In genomic region chr3:107522510-107523360, GRCh38 we compare ENCODE assay signal across 8 cellular contexts. TPM values are rescaled to one million over a fixed set of nuclear protein-coding genes. Genes with fewer than 3 reads are reported as not detected.
DNase-seq lines count a peak whose midpoint lies in the region; ATAC-seq and TF ChIP-seq lines count a peak whose summit lies in the region.

TSS of gene BBX (plus strand) at chr3:107522962. CDS start at chr3:107710461, 187,499 bp downstream.

- 1% methylated on average over 36 to 48 of the region's 51 CpGs for WGBS in testis, 2 donors

- peak within 1 kb of the TSS; percentile 95 for H3K4me2 ChIP-seq in SU-DHL-6 (ENCODE audit: low read depth, low read length, poor library complexity, severe bottlenecking)
- H3K4me2 ChIP-seq in osteoblast (ENCODE audit: insufficient read depth, low read length), result peak within 1 kb of the TSS; percentile 95

- H3K27ac ChIP-seq in SU-DHL-6 (ENCODE audit: low read depth, low read length) (peak within 1 kb of the TSS; percentile 82), osteoblast (ENCODE audit: low read depth, low read length) (peak within 1 kb of the TSS; percentile 75), testis (peak within 1 kb of the TSS; percentile 97 to 98)

- peaks cover 26% of the 10 kb centered on the region for H3K79me2 ChIP-seq in SU-DHL-6 (ENCODE audit: insufficient read depth, low read length)
- peaks cover 30% of the 10 kb centered on the region for H3K79me2 ChIP-seq in osteoblast (ENCODE audit: insufficient read depth, low read length)

- no peaks in the 10 kb centered on the region for H3K9me2 ChIP-seq in SU-DHL-6 (replicated peaks; ENCODE audit: insufficient read depth, low read length)

- peak; percentile 95 for DNase-seq in GM12864 (ENCODE audit: low read depth)
- peak; percentile 88 for DNase-seq in NCI-H128 (lab: John Stamatoyannopoulos, UW; ENCODE audit: unreplicated experiment)
- DNase-seq in activated naive CD8-positive, alpha-beta T cell treated with anti-CD3 and anti-CD28 coated beads for 36 hours, result peak; percentile 87
- DNase-seq in glutamatergic neuron, result peak; percentile 87
- peak; percentile 96 for DNase-seq in osteoblast (ENCODE audit: insufficient read length, low spot score, missing footprints)
- peak; percentile 97 for DNase-seq in testis

- peak within 1 kb of the TSS; percentile 93 for H3K27ac Mint-ChIP-seq in activated naive CD8-positive, alpha-beta T cell treated with anti-CD3 and anti-CD28 coated beads for 36 hours
- peak within 1 kb of the TSS; percentile 94 for H3K27ac Mint-ChIP-seq in glutamatergic neuron (ENCODE audit: unreplicated experiment)

- ATAC-seq in HG02759 (IDR thresholded peaks at IDR 0.05; ENCODE audit: unreplicated experiment), result peak; percentile 92

- peaks cover 12% of the 10 kb centered on the region for H3K36me3 Mint-ChIP-seq in activated naive CD8-positive, alpha-beta T cell treated with anti-CD3 and anti-CD28 coated beads for 36 hours
- no peaks in the 10 kb centered on the region for H3K36me3 Mint-ChIP-seq in glutamatergic neuron (ENCODE audit: unreplicated experiment)

- peak within 1 kb of the TSS; percentile 92 for H3K4me3 Mint-ChIP-seq in activated naive CD8-positive, alpha-beta T cell treated with anti-CD3 and anti-CD28 coated beads for 36 hours
- peak within 1 kb of the TSS; percentile 95 for H3K4me3 Mint-ChIP-seq in glutamatergic neuron (ENCODE audit: unreplicated experiment)

- H3K4me1 Mint-ChIP-seq in activated naive CD8-positive, alpha-beta T cell treated with anti-CD3 and anti-CD28 coated beads for 36 hours, result peaks cover 16% of the 10 kb centered on the region
- peaks cover 8% of the 10 kb centered on the region for H3K4me1 Mint-ChIP-seq in glutamatergic neuron (ENCODE audit: low read depth, unreplicated experiment)

- H3K27me3 ChIP-seq in SU-DHL-6 (ENCODE audit: low read length) (no peaks in the 10 kb centered on the region), osteoblast (ENCODE audit: insufficient read depth, low read length) (no peaks in the 10 kb centered on the region), testis (no peaks in the 10 kb centered on the region)

- intact Hi-C loops in testis (cut with DNase I; ENCODE audit: low total_unique reads), result loop anchor here (5.0 kb wide), 1 partner anchor 90 kb away; no protein-coding TSS in a partner anchor

- TF ChIP-seq CTCF in GM12864 (IDR thresholded peaks at IDR 0.05; ENCODE audit: low read depth, low read length, missing control alignments) (no peak), SU-DHL-6 (IDR thresholded peaks at IDR 0.05; ENCODE audit: insufficient read depth, low read length, poor library complexity, severe bottlenecking) (no peak), glutamatergic neuron (IDR thresholded peaks at IDR 0.05; ENCODE audit: partially characterized antibody, unreplicated experiment) (no peak), osteoblast (IDR thresholded peaks at IDR 0.05; ENCODE audit: extremely low read depth, low read depth, low read length) (no peak), testis (IDR thresholded peaks at IDR 0.05) (no peak)

- H3K9ac ChIP-seq in SU-DHL-6 (ENCODE audit: low read length), result peak within 1 kb of the TSS; percentile 83

- peak; percentile 75 for TF ChIP-seq POLR2A in testis (IDR thresholded peaks at IDR 0.05)

- peaks cover 13% of the 10 kb centered on the region for H3F3A ChIP-seq in SU-DHL-6 (ENCODE audit: insufficient read depth)

- H3K9me3 ChIP-seq in SU-DHL-6 (ENCODE audit: insufficient read depth, low read length) (no peaks in the 10 kb centered on the region), osteoblast (ENCODE audit: low read depth, low read length) (no peaks in the 10 kb centered on the region), testis (no peaks in the 10 kb centered on the region)

- H3K36me3 ChIP-seq in SU-DHL-6 (ENCODE audit: low read length) (peaks cover 16% of the 10 kb centered on the region), osteoblast (ENCODE audit: insufficient read depth, low read length) (peaks cover 3% of the 10 kb centered on the region), testis (ENCODE audit: low read depth, missing control alignments) (no peaks in the 10 kb centered on the region)

- no peaks in the 10 kb centered on the region for H3K27me3 Mint-ChIP-seq in activated naive CD8-positive, alpha-beta T cell treated with anti-CD3 and anti-CD28 coated beads for 36 hours
- H3K27me3 Mint-ChIP-seq in glutamatergic neuron (ENCODE audit: unreplicated experiment), result peaks cover 12% of the 10 kb centered on the region

- H3K9me3 Mint-ChIP-seq in activated naive CD8-positive, alpha-beta T cell treated with anti-CD3 and anti-CD28 coated beads for 36 hours, result no peaks in the 10 kb centered on the region
- H3K9me3 Mint-ChIP-seq in glutamatergic neuron (ENCODE audit: unreplicated experiment), result peaks cover 15% of the 10 kb centered on the region

- peak within 1 kb of the TSS; percentile 95 for H2AFZ ChIP-seq in SU-DHL-6 (ENCODE audit: low read depth, low read length, severe bottlenecking)
- peak within 1 kb of the TSS; percentile 97 for H2AFZ ChIP-seq in osteoblast (ENCODE audit: low read length)

- H4K20me1 ChIP-seq in SU-DHL-6 (ENCODE audit: low read depth, low read length) (no peaks in the 10 kb centered on the region), osteoblast (ENCODE audit: insufficient read depth, low read length) (peaks cover 4% of the 10 kb centered on the region)

- H3K4me3 ChIP-seq in GM12864 (ENCODE audit: low read depth, low read length) (peak within 1 kb of the TSS; percentile 84), SU-DHL-6 (ENCODE audit: insufficient read depth, low read length, poor library complexity, severe bottlenecking) (peak within 1 kb of the TSS; percentile 93), osteoblast (ENCODE audit: insufficient read depth, low read length) (peak within 1 kb of the TSS; percentile 80), testis (peak within 1 kb of the TSS; percentile 93 to 97)

- H3K4me1 ChIP-seq in osteoblast (ENCODE audit: insufficient read depth, low read length) (peaks cover 12% of the 10 kb centered on the region), testis (peaks cover 7% of the 10 kb centered on the region)

RNA-seq across cellular contexts. Expression of gene BBX, which starts in this region (rescaled TPM):
- total RNA-seq in activated naive CD8-positive, alpha-beta T cell treated with anti-CD3 and anti-CD28 coated beads for 36 hours, result 10 to 100 TPM; 41.8 to 42.4 TPM
- total RNA-seq in glutamatergic neuron (ENCODE audit: unreplicated experiment) (71.0 TPM), osteoblast (63.4 and 66.6 TPM in 2 replicates), testis (100 to 1,000 TPM; 312 to 317 TPM)
- 93.3 TPM for polyA plus RNA-seq in testis (ENCODE audit: insufficient read depth, low read depth, low replicate concordance)

Comparison
In these comparisons a context has a peak if more than half of its experiments do, and no peak if none do; other contexts are left out.
1. Peak in every context shown above with its lines: DNase-seq, ATAC-seq, H3K4me3 ChIP-seq and H3K27ac ChIP-seq.